In the genomic region with DNA sequence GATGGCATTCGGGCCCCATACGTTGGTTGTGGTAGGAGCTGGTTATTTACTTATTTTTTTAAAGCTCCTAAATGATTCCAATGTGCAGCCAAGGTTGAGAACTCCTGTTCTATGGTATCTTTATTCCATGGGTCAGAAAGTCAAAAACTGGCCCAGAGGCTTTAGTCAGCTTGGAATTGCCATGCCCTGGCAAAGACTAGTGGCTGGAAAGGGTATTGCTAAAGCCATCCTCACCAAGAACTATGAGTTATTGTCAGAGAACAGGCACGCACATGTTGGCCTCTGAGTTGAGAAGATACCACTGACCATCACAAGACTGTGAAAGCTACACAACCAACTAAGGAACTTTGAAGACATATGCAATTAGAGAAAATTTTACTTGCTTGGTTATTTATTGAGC, we compare ENCODE assay signal across 25 cellular contexts. TPM values are rescaled to one million over a fixed set of nuclear protein-coding genes. Genes with fewer than 3 reads are reported as not detected.
DNase-seq lines count a peak whose midpoint lies in the region; ATAC-seq, FAIRE-seq and TF ChIP-seq lines count a peak whose summit lies in the region.
"Had no signal": no experiment of that assay in that cellular context is flagged by ENCODE, and none has a peak within 500 bp of the region (broad histone marks: within the 10 kb centered on the region; RNA-seq: fewer than 3 reads in every experiment).

No MANE protein-coding gene starts in this region.

- H3K79me2 ChIP-seq in OCI-LY1 (ENCODE audit: insufficient read depth, low read length): no peaks in the 10 kb centered on the region

- no peaks in the 10 kb centered on the region for H3K9me3 ChIP-seq in OCI-LY1 (ENCODE audit: low read length)
- H3K9me3 ChIP-seq: gastroesophageal sphincter, MG63, Peyer's patch, psoas muscle, upper lobe of left lung had no signal

- H3K27ac ChIP-seq in OCI-LY1 (ENCODE audit: low read depth, low read length, poor library complexity, severe bottlenecking): no peak overlapping the region
- H3K27ac ChIP-seq: gastroesophageal sphincter, Peyer's patch, psoas muscle, upper lobe of left lung had no signal

- H3K27ac Mint-ChIP-seq in activated CD8-positive, alpha-beta T cell treated with anti-CD3 and anti-CD28 coated beads for 36 hours: no peak overlapping the region
- no peak overlapping the region for H3K27ac Mint-ChIP-seq in activated CD8-positive, alpha-beta T cell treated with anti-CD3 and anti-CD28 coated beads, Interleukin-2, amount 10 ng/mL, durations not matched to agents 7 days and 5 days
- H3K27ac Mint-ChIP-seq: activated naive CD8-positive, alpha-beta T cell treated with anti-CD3 and anti-CD28 coated beads, Interleukin-2, amount 50 U/mL, for 24 hours; activated T-cell treated with anti-CD3 and anti-CD28 coated beads, Interleukin-2, amount 50 U/mL, for 72 hours; naive thymus-derived CD4-positive, alpha-beta T cell had no signal

- H3K4me3 Mint-ChIP-seq in activated CD8-positive, alpha-beta T cell treated with anti-CD3 and anti-CD28 coated beads for 36 hours: no peak overlapping the region
- H3K4me3 Mint-ChIP-seq in activated CD8-positive, alpha-beta T cell treated with anti-CD3 and anti-CD28 coated beads, Interleukin-2, amount 10 ng/mL, durations not matched to agents 7 days and 5 days: no peak overlapping the region
- H3K4me3 Mint-ChIP-seq: activated naive CD8-positive, alpha-beta T cell treated with anti-CD3 and anti-CD28 coated beads, Interleukin-2, amount 50 U/mL, for 24 hours; activated T-cell treated with anti-CD3 and anti-CD28 coated beads, Interleukin-2, amount 50 U/mL, for 72 hours; CD8-positive, alpha-beta memory T cell; naive thymus-derived CD4-positive, alpha-beta T cell had no signal

- no peaks in the 10 kb centered on the region for H3K4me1 ChIP-seq in OCI-LY1 (ENCODE audit: insufficient read depth, low read length, severe bottlenecking)
- H3K4me1 ChIP-seq: gastroesophageal sphincter, Peyer's patch, psoas muscle, upper lobe of left lung had no signal

- no peak for DNase-seq in activated CD8-positive, alpha-beta T cell treated with anti-CD3 and anti-CD28 coated beads for 36 hours
- no peak for DNase-seq in activated CD8-positive, alpha-beta T cell treated with anti-CD3 and anti-CD28 coated beads, Interleukin-2, amount 10 ng/mL, durations not matched to agents 7 days and 5 days
- DNase-seq in fibroblast of mammary gland (ENCODE audit: low read depth): no peak
- DNase-seq in HTR-8/SVneo (ENCODE audit: insufficient read length, low spot score): no peak
- no peak for DNase-seq in HCEC 1CT
- no peak for DNase-seq in activated CD4-positive, alpha-beta T cell treated with anti-CD3 and anti-CD28 coated beads, Interleukin-2, amount 50 U/mL, for 4 hours
- DNase-seq: activated CD4-positive, alpha-beta T cell treated with anti-CD3 and anti-CD28 coated beads, Interleukin-2, amount 50 U/mL, for 48 hours; activated naive CD8-positive, alpha-beta T cell treated with anti-CD3 and anti-CD28 coated beads, Interleukin-2, amount 50 U/mL, for 24 hours; activated T-cell treated with anti-CD3 and anti-CD28 coated beads, Interleukin-2, amount 50 U/mL, for 72 hours; CD8-positive, alpha-beta memory T cell; central memory CD4-positive, alpha-beta T cell; effector memory CD4-positive, alpha-beta T cell; MG63; naive thymus-derived CD4-positive, alpha-beta T cell; NCI-H2081 treated with DMSO at 0.1 percent for 48 hours; NCI-H526; Peyer's patch; psoas muscle; stimulated activated naive CD8-positive, alpha-beta T cell treated with anti-CD3 and anti-CD28 coated beads, Interleukin-15, Interleukin-2, amounts not matched to agents 100 U/mL and 50 U/mL, for 24 hours; upper lobe of left lung had no signal

- ATAC-seq in activated CD8-positive, alpha-beta T cell treated with anti-CD3 and anti-CD28 coated beads for 36 hours: no peak
- no peak for ATAC-seq in activated CD8-positive, alpha-beta T cell treated with anti-CD3 and anti-CD28 coated beads, Interleukin-2, amount 10 ng/mL, durations not matched to agents 7 days and 5 days
- no peak for ATAC-seq in GM18870 (IDR thresholded peaks at IDR 0.05; ENCODE audit: unreplicated experiment)
- ATAC-seq: activated naive CD8-positive, alpha-beta T cell treated with anti-CD3 and anti-CD28 coated beads, Interleukin-2, amount 50 U/mL, for 24 hours; activated T-cell treated with anti-CD3 and anti-CD28 coated beads, Interleukin-2, amount 50 U/mL, for 72 hours; gastroesophageal sphincter; naive thymus-derived CD4-positive, alpha-beta T cell; psoas muscle; stimulated activated naive CD8-positive, alpha-beta T cell treated with anti-CD3 and anti-CD28 coated beads, Interleukin-15, Interleukin-2, amounts not matched to agents 100 U/mL and 50 U/mL, for 24 hours had no signal

- no peaks in the 10 kb centered on the region for H3K9me2 ChIP-seq in OCI-LY1 (ENCODE audit: low read depth, low read length)

- no peaks in the 10 kb centered on the region for H3K4me1 Mint-ChIP-seq in activated CD8-positive, alpha-beta T cell treated with anti-CD3 and anti-CD28 coated beads for 36 hours (ENCODE audit: low read depth)
- H3K4me1 Mint-ChIP-seq in activated CD8-positive, alpha-beta T cell treated with anti-CD3 and anti-CD28 coated beads, Interleukin-2, amount 10 ng/mL, durations not matched to agents 7 days and 5 days (ENCODE audit: low read depth): no peaks in the 10 kb centered on the region
- H3K4me1 Mint-ChIP-seq: activated naive CD8-positive, alpha-beta T cell treated with anti-CD3 and anti-CD28 coated beads, Interleukin-2, amount 50 U/mL, for 24 hours; CD8-positive, alpha-beta memory T cell had no signal

- no peak overlapping the region for H3K9ac ChIP-seq in OCI-LY1 (ENCODE audit: low read length)

- POLR2A ChIA-PET in activated CD8-positive, alpha-beta T cell treated with anti-CD3 and anti-CD28 coated beads for 36 hours (lab: Charles Lee): no interaction called here
- POLR2A ChIA-PET in activated CD8-positive, alpha-beta T cell treated with anti-CD3 and anti-CD28 coated beads, Interleukin-2, amount 10 ng/mL, durations not matched to agents 7 days and 5 days (lab: Charles Lee): no interaction called here

- H4K20me1 ChIP-seq in OCI-LY1 (ENCODE audit: insufficient read depth, low read length): no peaks in the 10 kb centered on the region

- H3K36me3 Mint-ChIP-seq in activated CD8-positive, alpha-beta T cell treated with anti-CD3 and anti-CD28 coated beads for 36 hours (ENCODE audit: low read depth): no peaks in the 10 kb centered on the region
- H3K36me3 Mint-ChIP-seq in activated CD8-positive, alpha-beta T cell treated with anti-CD3 and anti-CD28 coated beads, Interleukin-2, amount 10 ng/mL, durations not matched to agents 7 days and 5 days (ENCODE audit: low read depth): no peaks in the 10 kb centered on the region
- H3K36me3 Mint-ChIP-seq: naive thymus-derived CD4-positive, alpha-beta T cell had no signal

- CTCF ChIA-PET in activated CD8-positive, alpha-beta T cell treated with anti-CD3 and anti-CD28 coated beads for 36 hours (lab: Charles Lee): interaction anchor here (0.8 to 1.0 kb wide), 2 partner anchors 11 to 173 kb away, joined by 3 to 4 read pairs; no protein-coding TSS in a partner anchor
- CTCF ChIA-PET in activated CD8-positive, alpha-beta T cell treated with anti-CD3 and anti-CD28 coated beads, Interleukin-2, amount 10 ng/mL, durations not matched to agents 7 days and 5 days (lab: Charles Lee): no interaction called here

- no peaks in the 10 kb centered on the region for H3K27me3 ChIP-seq in OCI-LY1 (ENCODE audit: insufficient read depth, low read length)
- H3K27me3 ChIP-seq: gastroesophageal sphincter, MG63, Peyer's patch, upper lobe of left lung had no signal

- no peak for FAIRE-seq in HTR-8/SVneo (lab: Jason Lieb, UNC)
- FAIRE-seq: TTC549 had no signal

- peak; percentile 7 for TF ChIP-seq CTCF in activated CD8-positive, alpha-beta T cell treated with anti-CD3 and anti-CD28 coated beads for 36 hours (IDR thresholded peaks at IDR 0.05)
- TF ChIP-seq CTCF in OCI-LY1 (IDR thresholded peaks at IDR 0.05; ENCODE audit: low read length) (peak; percentile 21; the same call in 1 of the 2 replicates), fibroblast of mammary gland (conservative IDR thresholded peaks at IDR 0.05; ENCODE audit: control insufficient read depth, insufficient read depth, low read depth, low read length) (peak; percentile 21)

- no peak overlapping the region for H3K4me3 ChIP-seq in OCI-LY1 (ENCODE audit: low read depth, low read length, poor library complexity, severe bottlenecking)
- no peak overlapping the region for H3K4me3 ChIP-seq in fibroblast of mammary gland (ENCODE audit: control insufficient read depth, low read depth, low read length)
- H3K4me3 ChIP-seq: gastroesophageal sphincter, lung, MG63, Peyer's patch, psoas muscle, upper lobe of left lung had no signal

- H3K36me3 ChIP-seq in OCI-LY1 (ENCODE audit: insufficient read depth, low read length): no peaks in the 10 kb centered on the region
- H3K36me3 ChIP-seq: gastroesophageal sphincter, MG63, Peyer's patch, upper lobe of left lung had no signal

- no peak overlapping the region for H3K4me2 ChIP-seq in OCI-LY1 (ENCODE audit: low read length)

- peaks cover 4% of the 10 kb centered on the region for H3K27me3 Mint-ChIP-seq in activated CD8-positive, alpha-beta T cell treated with anti-CD3 and anti-CD28 coated beads for 36 hours
- H3K27me3 Mint-ChIP-seq in activated CD8-positive, alpha-beta T cell treated with anti-CD3 and anti-CD28 coated beads, Interleukin-2, amount 10 ng/mL, durations not matched to agents 7 days and 5 days (ENCODE audit: low read depth): peaks cover 6% of the 10 kb centered on the region
- H3K27me3 Mint-ChIP-seq: activated naive CD8-positive, alpha-beta T cell treated with anti-CD3 and anti-CD28 coated beads, Interleukin-2, amount 50 U/mL, for 24 hours had no signal

- intact Hi-C loops in activated CD8-positive, alpha-beta T cell treated with anti-CD3 and anti-CD28 coated beads for 36 hours (cut with micrococcal nuclease): no loop called here

- H2AFZ ChIP-seq in OCI-LY1 (ENCODE audit: low read length): no peak overlapping the region

- no peaks in the 10 kb centered on the region for H3K9me3 Mint-ChIP-seq in activated CD8-positive, alpha-beta T cell treated with anti-CD3 and anti-CD28 coated beads for 36 hours
- H3K9me3 Mint-ChIP-seq in activated CD8-positive, alpha-beta T cell treated with anti-CD3 and anti-CD28 coated beads, Interleukin-2, amount 10 ng/mL, durations not matched to agents 7 days and 5 days (ENCODE audit: insufficient read depth): no peaks in the 10 kb centered on the region
- H3K9me3 Mint-ChIP-seq: activated naive CD8-positive, alpha-beta T cell treated with anti-CD3 and anti-CD28 coated beads, Interleukin-2, amount 50 U/mL, for 24 hours; activated T-cell treated with anti-CD3 and anti-CD28 coated beads, Interleukin-2, amount 50 U/mL, for 72 hours had no signal

- H3F3A ChIP-seq in OCI-LY1 (ENCODE audit: insufficient read depth, low read length): no peaks in the 10 kb centered on the region

RNA-seq across cellular contexts. Expression of a gene that starts 47.9 kb away (rescaled TPM):
- not detected for total RNA-seq in activated CD8-positive, alpha-beta T cell treated with anti-CD3 and anti-CD28 coated beads for 36 hours
- not detected for total RNA-seq in activated CD8-positive, alpha-beta T cell treated with anti-CD3 and anti-CD28 coated beads, Interleukin-2, amount 10 ng/mL, durations not matched to agents 7 days and 5 days
- total RNA-seq: activated T-cell treated with anti-CD3 and anti-CD28 coated beads, Interleukin-2, amount 50 U/mL, for 72 hours; CD8-positive, alpha-beta memory T cell; gastroesophageal sphincter; naive thymus-derived CD4-positive, alpha-beta T cell; psoas muscle had no signal
